Comparison of ENCODE assay signal across 8 cellular contexts in genomic region chr22:28883917-28884753, GRCh38. TPM values are rescaled to one million over a fixed set of nuclear protein-coding genes. Genes with fewer than 3 reads are reported as not detected.
DNase-seq lines count a peak whose midpoint lies in the region; ATAC-seq, FAIRE-seq and TF ChIP-seq lines count a peak whose summit lies in the region.

No MANE protein-coding gene starts in this region.

- H3K9ac ChIP-seq in iPS-20b (ENCODE audit: low read depth, low read length): peak overlapping the region; percentile 71; the same call in 1 of the 2 replicates

- POLR2A ChIA-PET in HEK293 (lab: Yijun Ruan, JAX): interaction anchor here (0.7 to 2.9 kb wide), 9 partner anchors 9 to 156 kb away, joined by 3 to 22 read pairs (median 5); no protein-coding TSS in a partner anchor

- no peak for TF ChIP-seq POLR2A in spleen (IDR thresholded peaks at IDR 0.05)
- TF ChIP-seq POLR2A in GM12892 (IDR thresholded peaks at IDR 0.05; ENCODE audit: low read depth, low read length): no peak

- H3K4me1 ChIP-seq in HEK293 (ENCODE audit: control insufficient read depth, insufficient read depth, low read length) (peaks cover 22% of the 10 kb centered on the region), iPS-20b (ENCODE audit: insufficient read depth, low read length) (peaks cover 30% of the 10 kb centered on the region), spleen (peaks cover 4 to 23% (median 19%) of the 10 kb centered on the region in 6 donors)

- H3K36me3 ChIP-seq in HEK293 (ENCODE audit: control insufficient read depth in 2 of 2, insufficient read depth in 1 of 2, low read length in 2 of 2) (no peaks in the 10 kb centered on the region), iPS-20b (ENCODE audit: insufficient read depth, low read depth, low read length) (no peaks in the 10 kb centered on the region), spleen (no peaks in the 10 kb centered on the region)

- peak; percentile 62 for DNase-seq in AG20443 (ENCODE audit: low spot score)
- DNase-seq in SW480 (ENCODE audit: low spot score): peak; percentile 63
- DNase-seq in astrocyte of the spinal cord (ENCODE audit: low read depth, low spot score): no peak
- peak; percentile 90 for DNase-seq in spleen
- no peak for DNase-seq in GM12892 (ENCODE audit: insufficient read length)

- TF ChIP-seq CTCF in HEK293 (tag by site-specific recombination; IDR thresholded peaks at IDR 0.05) (peak; percentile 38; the same call in 1 of the 2 replicates), astrocyte of the spinal cord (IDR thresholded peaks at IDR 0.05; ENCODE audit: low read depth, low read length) (no peak), spleen (IDR thresholded peaks at IDR 0.05 in 8 of 11, conservative IDR thresholded peaks at IDR 0.05 in 3 of 11) (peak in 1 of 11 experiments; percentile 15)

- H3K27me3 ChIP-seq in iPS-20b (ENCODE audit: insufficient read depth, low read length) (peaks cover 13% of the 10 kb centered on the region; the same call in 1 of the 2 replicates), spleen (replicated peaks in 1 of 7) (peaks cover 0 to 31% (median 0%) of the 10 kb centered on the region in 7 donors)

- ATAC-seq in GM21526 (IDR thresholded peaks at IDR 0.05; ENCODE audit: low FRiP score, unreplicated experiment): no peak

- no peak for FAIRE-seq in GM12892 (lab: Jason Lieb, UNC)

- CTCF ChIA-PET in HEK293 (lab: Yijun Ruan, JAX): interaction anchor here (0.6 to 1.8 kb wide), 3 partner anchors 30 to 156 kb away, joined by 3 to 11 read pairs (median 7); no protein-coding TSS in a partner anchor

- in situ Hi-C loops in astrocyte of the spinal cord (cut with HindIII; ENCODE audit: low sequenced_read_pairs): no loop called here

- WGBS in spleen, 5 donors: 11 to 32% (median 13%) methylated on average over 16 to 79 of the region's 79 CpGs

- H3K27ac ChIP-seq in HEK293 (ENCODE audit: extremely low read depth, low read depth, low read length) (peak overlapping the region; percentile 63; the same call in 1 of the 2 replicates), iPS-20b (ENCODE audit: low read length) (no peak overlapping the region), spleen (peak overlapping the region in 2 of 8 donors; percentile 21 to 59)

- no peaks in the 10 kb centered on the region for H3K9me3 ChIP-seq in HEK293 (ENCODE audit: control insufficient read depth, insufficient read depth, low read depth, low read length)
- no peaks in the 10 kb centered on the region for H3K9me3 ChIP-seq in iPS-20b (ENCODE audit: insufficient read depth, low read depth, low read length)
- no peaks in the 10 kb centered on the region for H3K9me3 ChIP-seq in spleen

- intact Hi-C loops in spleen (cut with DNase I; ENCODE audit: low total_unique reads): no loop called here

- H3K4me3 ChIP-seq in HEK293 (ENCODE audit: low read depth, low read length): peak overlapping the region; percentile 77
- peak overlapping the region; percentile 65 for H3K4me3 ChIP-seq in astrocyte of the spinal cord (ENCODE audit: low read depth, low read length)
- H3K4me3 ChIP-seq in iPS-20b (ENCODE audit: low read length): peak overlapping the region; percentile 88
- peak overlapping the region; percentile 34 to 84 (median 55) for H3K4me3 ChIP-seq in spleen

TF ChIP-seq in HEK293, 187 proteins besides CTCF, POLR2A, EP300 and RAD21 (continues in another document):
- TF ChIP-seq PRDM4 (tag by site-specific recombination; IDR thresholded peaks at IDR 0.05) (no peak), ZNF121 (tag by site-specific recombination; IDR thresholded peaks at IDR 0.05) (no peak), BCL6B (tag by site-specific recombination; IDR thresholded peaks at IDR 0.05) (no peak), ZNF843 (tag by site-specific recombination; IDR thresholded peaks at IDR 0.05) (no peak), GLIS2 (tag by site-specific recombination; IDR thresholded peaks at IDR 0.05) (peak; percentile 73; the same call in 1 of the 2 replicates), ZNF426 (tag by site-specific recombination; IDR thresholded peaks at IDR 0.05) (no peak), ZNF214 (tag by site-specific recombination; IDR thresholded peaks at IDR 0.05; ENCODE audit: borderline replicate concordance) (no peak), ZBTB17 (tag by site-specific recombination; IDR thresholded peaks at IDR 0.05) (peak; percentile 57), ZNF658 (tag by site-specific recombination; IDR thresholded peaks at IDR 0.05) (no peak), ZXDB (tag by site-specific recombination; IDR thresholded peaks at IDR 0.05) (no peak), ZNF501 (tag by site-specific recombination; IDR thresholded peaks at IDR 0.05) (no peak), ZNF677 (tag by site-specific recombination; IDR thresholded peaks at IDR 0.05) (no peak), ZNF18 (tag by site-specific recombination; IDR thresholded peaks at IDR 0.05) (no peak), ZNF354C (tag by site-specific recombination; IDR thresholded peaks at IDR 0.05; ENCODE audit: borderline replicate concordance, low read depth) (no peak), ATF2 (tag by site-specific recombination; IDR thresholded peaks at IDR 0.05; ENCODE audit: low read depth) (no peak), KLF8 (tag by site-specific recombination; IDR thresholded peaks at IDR 0.05) (0 out of 2 replicates have a peak, but pooled peaks have one; percentile 22), ZNF521 (tag by site-specific recombination; IDR thresholded peaks at IDR 0.05) (no peak), SCRT2 (tag by site-specific recombination; IDR thresholded peaks at IDR 0.05) (peak; percentile 99), ZNF362 (tag by site-specific recombination; IDR thresholded peaks at IDR 0.05) (no peak)

RNA-seq across cellular contexts. Expression of gene ZNRF3, which starts 0.8 kb away (rescaled TPM):
- 1 to 10 TPM; 1.9 to 4.5 (median 3.4) TPM for total RNA-seq in spleen
- polyA plus RNA-seq in spleen: under 1 TPM; 0.15 to 0.51 (median 0.30) TPM
- not detected for polyA plus RNA-seq in GM12892 (2012; ENCODE audit: missing spikeins)

Comparison
In these comparisons a context has a peak if more than half of its experiments do, and no peak if none do; other contexts are left out.
1. DNase-seq: peak in AG20443 (single experiment), SW480 (single experiment) and spleen (single experiment); none in astrocyte of the spinal cord (single experiment) and GM12892 (single experiment).
2. Peak in every context shown above with its lines, with median percentiles within 50 percentile points of each other: H3K4me3 ChIP-seq.